Comparison of ENCODE assay signal across 21 cellular contexts in genomic region chr17:7636192-7636591, GRCh38. TPM values are rescaled to one million over a fixed set of nuclear protein-coding genes. Genes with fewer than 3 reads are reported as not detected.
DNase-seq lines count a peak whose midpoint lies in the region; ATAC-seq and TF ChIP-seq lines count a peak whose summit lies in the region.
"Had no signal": no experiment of that assay in that cellular context is flagged by ENCODE, and none has a peak within 500 bp of the region (broad histone marks: within the 10 kb centered on the region; RNA-seq: fewer than 3 reads in every experiment).

No MANE protein-coding gene starts in this region.

- peak overlapping the region; percentile 12 for H2BK20ac ChIP-seq in H9 (ENCODE audit: low read depth, low read length, poor library complexity, severe bottlenecking)

- H3K9ac ChIP-seq in H9 (ENCODE audit: extremely low read depth, insufficient read length, low read length) (no peak overlapping the region), mesenchymal stem cell (ENCODE audit: low read length) (no peak overlapping the region)
- H3K9ac ChIP-seq: BLaER1 had no signal

- no peak for ATAC-seq in HG02885 (IDR thresholded peaks at IDR 0.05; ENCODE audit: poor library complexity, unreplicated experiment)
- no peak for ATAC-seq in activated T-cell treated with anti-CD3 and anti-CD28 coated beads, Interleukin-2, amount 50 U/mL, for 72 hours (replicated peaks in 1 of 2)

- H3K27me3 ChIP-seq in H9 (ENCODE audit: insufficient read depth, low read length): no peaks in the 10 kb centered on the region
- H3K27me3 ChIP-seq in mesenchymal stem cell (ENCODE audit: control insufficient read depth in 1 of 2, insufficient read depth in 1 of 2, low read length in 2 of 2): peaks cover 4 to 6% of the 10 kb centered on the region in 2 experiments
- H3K27me3 ChIP-seq in tibial artery: peaks cover 0 to 3% of the 10 kb centered on the region in 2 donors
- H3K27me3 ChIP-seq: BLaER1 had no signal

- no peaks in the 10 kb centered on the region for H3K36me3 Mint-ChIP-seq in H9 (ENCODE audit: insufficient read depth in 1 of 3, low read depth in 3 of 3)
- H3K36me3 Mint-ChIP-seq in dendritic cell treated with granulocyte-macrophage colony-stimulating factor and Interleukin-4, amounts not matched to agents 40 ng/mL and 50 ng/mL, for 4 days (ENCODE audit: low read depth): no peaks in the 10 kb centered on the region
- H3K36me3 Mint-ChIP-seq in activated T-cell treated with anti-CD3 and anti-CD28 coated beads, Interleukin-2, amount 50 U/mL, for 72 hours (ENCODE audit: insufficient read depth in 2 of 2): no peaks in the 10 kb centered on the region

- no peaks in the 10 kb centered on the region for H3K79me2 ChIP-seq in H9 (ENCODE audit: insufficient read depth, low read length)

- no peaks in the 10 kb centered on the region; a peak in 1 of 5 replicates for H3K9me3 Mint-ChIP-seq in H9
- H3K9me3 Mint-ChIP-seq in dendritic cell treated with granulocyte-macrophage colony-stimulating factor and Interleukin-4, amounts not matched to agents 40 ng/mL and 50 ng/mL, for 4 days: no peaks in the 10 kb centered on the region
- no peaks in the 10 kb centered on the region for H3K9me3 Mint-ChIP-seq in activated T-cell treated with anti-CD3 and anti-CD28 coated beads, Interleukin-2, amount 50 U/mL, for 72 hours
- H3K9me3 Mint-ChIP-seq: CD4-positive, alpha-beta T cell had no signal

- H3K4me3 ChIP-seq in mesenchymal stem cell (ENCODE audit: insufficient read depth in 1 of 2, low read depth in 1 of 2, low read length in 2 of 2): no peak overlapping the region
- H3K4me3 ChIP-seq in tibial artery: no peak overlapping the region
- H3K4me3 ChIP-seq: BLaER1 had no signal

- H3K9me3 ChIP-seq in H9 (ENCODE audit: control insufficient read depth, low read depth, low read length) (no peaks in the 10 kb centered on the region), mesenchymal stem cell (ENCODE audit: control insufficient read depth, low read length) (no peaks in the 10 kb centered on the region), tibial artery (no peaks in the 10 kb centered on the region)
- H3K9me3 ChIP-seq: BLaER1 had no signal

- H2BK5ac ChIP-seq in H9 (ENCODE audit: insufficient read length, low read length) (no peak overlapping the region), mesenchymal stem cell (ENCODE audit: low read depth, low read length, poor library complexity, severe bottlenecking) (no peak overlapping the region)

- no peak overlapping the region for H3K4ac ChIP-seq in H9 (ENCODE audit: low read depth, low read length)
- H3K4ac ChIP-seq in mesenchymal stem cell (ENCODE audit: low read depth in 1 of 2, low read length in 2 of 2): no peak overlapping the region

- peak; percentile 36 for DNase-seq in H9
- no peak for DNase-seq in mesenchymal stem cell
- DNase-seq in tibial artery: no peak
- DNase-seq in GM03348 (ENCODE audit: low spot score): no peak
- DNase-seq in activated T-cell treated with anti-CD3 and anti-CD28 coated beads, Interleukin-2, amount 50 U/mL, for 72 hours: no peak
- DNase-seq: CD4-positive, alpha-beta T cell; COR-L47; DMS79 treated with DMSO at 0.1 percent for 48 hours; Kasumi-1; NCI-H1417; NCI-H1694 treated with DMSO at 0.1 percent for 48 hours; NCI-H2081 treated with DMSO at 0.1 percent for 48 hours; NCI-H446 treated with DMSO at 0.1 percent for 48 hours; NCI-H526 treated with DMSO at 0.1 percent for 48 hours; SHP77; SW 1271 had no signal

- TF ChIP-seq CTCF in H9 (conservative IDR thresholded peaks at IDR 0.05): no peak
- no peak for TF ChIP-seq CTCF in tibial artery (IDR thresholded peaks at IDR 0.05)

- no peak overlapping the region for H3K4me3 Mint-ChIP-seq in H9
- H3K4me3 Mint-ChIP-seq in dendritic cell treated with granulocyte-macrophage colony-stimulating factor and Interleukin-4, amounts not matched to agents 40 ng/mL and 50 ng/mL, for 4 days: no peak overlapping the region
- no peak overlapping the region for H3K4me3 Mint-ChIP-seq in activated T-cell treated with anti-CD3 and anti-CD28 coated beads, Interleukin-2, amount 50 U/mL, for 72 hours
- H3K4me3 Mint-ChIP-seq: CD4-positive, alpha-beta T cell had no signal

- no peak overlapping the region for H3K27ac Mint-ChIP-seq in H9
- peak overlapping the region; percentile 8 for H3K27ac Mint-ChIP-seq in dendritic cell treated with granulocyte-macrophage colony-stimulating factor and Interleukin-4, amounts not matched to agents 40 ng/mL and 50 ng/mL, for 4 days
- H3K27ac Mint-ChIP-seq in activated T-cell treated with anti-CD3 and anti-CD28 coated beads, Interleukin-2, amount 50 U/mL, for 72 hours: no peak overlapping the region
- H3K27ac Mint-ChIP-seq: CD4-positive, alpha-beta T cell had no signal

- peaks cover 2% of the 10 kb centered on the region; the same call in 1 of the 2 replicates for H3K4me1 ChIP-seq in H9 (ENCODE audit: insufficient read depth, low read length)
- H3K4me1 ChIP-seq in mesenchymal stem cell (ENCODE audit: control insufficient read depth, insufficient read depth, low read depth, low read length): peaks cover 2% of the 10 kb centered on the region
- H3K4me1 ChIP-seq in tibial artery: no peaks in the 10 kb centered on the region

- no CpG with 5 or more reads among the region's 6 CpGs for WGBS in H9 (ENCODE audit: extremely low coverage, insufficient read length, low lambda C conversion rate)
- 82% methylated on average over 6 of the region's 6 CpGs for WGBS in mesenchymal stem cell

- no peaks in the 10 kb centered on the region for H3K36me3 ChIP-seq in mesenchymal stem cell (ENCODE audit: control insufficient read depth in 1 of 2, insufficient read depth in 2 of 2, low read depth in 1 of 2, low read length in 2 of 2)
- no peaks in the 10 kb centered on the region for H3K36me3 ChIP-seq in tibial artery
- H3K36me3 ChIP-seq: BLaER1 had no signal

- H3K79me1 ChIP-seq in H9 (ENCODE audit: insufficient read depth, low read depth, low read length, poor library complexity, severe bottlenecking) (no peaks in the 10 kb centered on the region), mesenchymal stem cell (replicated peaks; ENCODE audit: low read length, poor library complexity, severe bottlenecking) (no peaks in the 10 kb centered on the region)

- H3T11ph ChIP-seq in H9 (ENCODE audit: low read length): no peak overlapping the region

- peaks cover 3% of the 10 kb centered on the region; the same call in 1 of the 2 replicates for H3K27me3 Mint-ChIP-seq in H9 (ENCODE audit: low read depth)
- peaks cover 14% of the 10 kb centered on the region for H3K27me3 Mint-ChIP-seq in dendritic cell treated with granulocyte-macrophage colony-stimulating factor and Interleukin-4, amounts not matched to agents 40 ng/mL and 50 ng/mL, for 4 days
- no peaks in the 10 kb centered on the region for H3K27me3 Mint-ChIP-seq in activated T-cell treated with anti-CD3 and anti-CD28 coated beads, Interleukin-2, amount 50 U/mL, for 72 hours (ENCODE audit: low read depth)
- H3K27me3 Mint-ChIP-seq: CD4-positive, alpha-beta T cell had no signal

- no peak overlapping the region for H4K5ac ChIP-seq in H9 (ENCODE audit: insufficient read length, low read depth, low read length)

- H3K4me2 ChIP-seq in H9 (ENCODE audit: insufficient read depth, insufficient read length, low read length) (no peak overlapping the region), mesenchymal stem cell (ENCODE audit: low read length, poor library complexity, severe bottlenecking) (no peak overlapping the region)
- H3K4me2 ChIP-seq: BLaER1 had no signal

- no peak overlapping the region for H3K23ac ChIP-seq in H9 (ENCODE audit: insufficient read length, low read depth, low read length)
- H3K23ac ChIP-seq in mesenchymal stem cell (ENCODE audit: low read length in 2 of 2): no peak overlapping the region

- no peak overlapping the region for H3K14ac ChIP-seq in H9 (ENCODE audit: insufficient read depth, low read length)
- no peak overlapping the region for H3K14ac ChIP-seq in mesenchymal stem cell (ENCODE audit: low read length in 2 of 2)

- H2BK120ac ChIP-seq in H9 (ENCODE audit: low read depth, low read length, poor library complexity, severe bottlenecking) (no peak overlapping the region), mesenchymal stem cell (ENCODE audit: low read depth, low read length) (no peak overlapping the region)

- no peak overlapping the region for H3K27ac ChIP-seq in H9 (ENCODE audit: insufficient read length, low read depth, low read length)
- no peak overlapping the region for H3K27ac ChIP-seq in mesenchymal stem cell (ENCODE audit: low read length, poor library complexity, severe bottlenecking)
- no peak overlapping the region for H3K27ac ChIP-seq in tibial artery
- H3K27ac ChIP-seq: BLaER1 had no signal

- H2AFZ ChIP-seq in H9 (ENCODE audit: low read length): no peak overlapping the region
- H2AFZ ChIP-seq in mesenchymal stem cell (ENCODE audit: low read depth, low read length): no peak overlapping the region

- H4K91ac ChIP-seq in H9 (ENCODE audit: insufficient read length, low read depth, low read length): no peak overlapping the region
- no peak overlapping the region for H4K91ac ChIP-seq in mesenchymal stem cell (ENCODE audit: low read length)

- no peaks in the 10 kb centered on the region for H3K23me2 ChIP-seq in H9 (ENCODE audit: insufficient read length, low read depth, low read length, poor library complexity, severe bottlenecking)

- H3K4me1 Mint-ChIP-seq in H9: peaks cover 26 to 35% of the 10 kb centered on the region in 2 experiments
- peaks cover 5% of the 10 kb centered on the region for H3K4me1 Mint-ChIP-seq in dendritic cell treated with granulocyte-macrophage colony-stimulating factor and Interleukin-4, amounts not matched to agents 40 ng/mL and 50 ng/mL, for 4 days (ENCODE audit: low read depth)
- no peaks in the 10 kb centered on the region for H3K4me1 Mint-ChIP-seq in activated T-cell treated with anti-CD3 and anti-CD28 coated beads, Interleukin-2, amount 50 U/mL, for 72 hours (ENCODE audit: low read depth)

- no peak overlapping the region for H3K56ac ChIP-seq in H9 (ENCODE audit: insufficient read length, low read depth, low read length)

- no peak overlapping the region for H4K8ac ChIP-seq in H9 (replicated peaks; ENCODE audit: insufficient read length, low read depth, low read length)
- H4K8ac ChIP-seq in mesenchymal stem cell (ENCODE audit: low read length): no peak overlapping the region

- no peaks in the 10 kb centered on the region for H4K20me1 ChIP-seq in H9 (ENCODE audit: control insufficient read depth, insufficient read depth, insufficient read length)
- H4K20me1 ChIP-seq: BLaER1 had no signal

- intact Hi-C loops in dendritic cell treated with granulocyte-macrophage colony-stimulating factor and Interleukin-4, amounts not matched to agents 40 ng/mL and 50 ng/mL, for 4 days (cut with micrococcal nuclease): no loop called here
- intact Hi-C loops in tibial artery (cut with DNase I; ENCODE audit: low total_unique reads): no loop called here

- no peak overlapping the region for H2AK5ac ChIP-seq in H9 (ENCODE audit: insufficient read length, low read length)
- no peak overlapping the region for H2AK5ac ChIP-seq in mesenchymal stem cell (ENCODE audit: low read length, severe bottlenecking)

- no peak overlapping the region for H3K18ac ChIP-seq in H9 (ENCODE audit: insufficient read length, low read depth, low read length)
- H3K18ac ChIP-seq in mesenchymal stem cell (ENCODE audit: low read depth in 1 of 2, low read length in 2 of 2): no peak overlapping the region

- H2BK12ac ChIP-seq in H9 (ENCODE audit: insufficient read length, low read depth, low read length): no peak overlapping the region
- H2BK12ac ChIP-seq in mesenchymal stem cell (ENCODE audit: low read length in 2 of 2): no peak overlapping the region

- H2BK15ac ChIP-seq in H9 (ENCODE audit: low read depth, low read length) (0 out of 2 replicates have a peak overlapping the region, but pooled peaks have one; percentile 93), mesenchymal stem cell (ENCODE audit: low read depth, poor library complexity, severe bottlenecking) (peak overlapping the region; percentile 7)

RNA-seq across cellular contexts. Expression of gene SHBG, which starts 6.3 kb away (rescaled TPM):
- 1.5 and 1.6 TPM in 2 replicates for total RNA-seq in H9 (2021)
- 0.58 TPM for polyA plus RNA-seq in mesenchymal stem cell (2013, experiment 1 of 2)
- polyA plus RNA-seq in mesenchymal stem cell (2013, experiment 2 of 2): 0.55 TPM
- under 1 TPM in 1 of 2 donors, not detected in 1; 0.63 TPM for total RNA-seq in activated T-cell treated with anti-CD3 and anti-CD28 coated beads, Interleukin-2, amount 50 U/mL, for 72 hours
- total RNA-seq: A673; CD4-positive, alpha-beta T cell had no signal

RNA-seq across cellular contexts. Expression of gene SAT2, which starts 8.6 kb away (rescaled TPM):
- 72.1 and 77.6 TPM in 2 replicates for total RNA-seq in H9 (2021)
- polyA plus RNA-seq in mesenchymal stem cell (2013, experiment 1 of 2): 139 TPM
- polyA plus RNA-seq in mesenchymal stem cell (2013, experiment 2 of 2): 137 TPM
- 10 to 100 TPM; 47.6 to 48.9 TPM for total RNA-seq in activated T-cell treated with anti-CD3 and anti-CD28 coated beads, Interleukin-2, amount 50 U/mL, for 72 hours

RNA-seq across cellular contexts. Expression of gene ATP1B2, which starts 14.5 kb away (rescaled TPM):
- 15.4 and 16.2 TPM in 2 replicates for total RNA-seq in H9 (2021)
- 0.35 TPM for polyA plus RNA-seq in mesenchymal stem cell (2013, experiment 1 of 2)
- polyA plus RNA-seq in mesenchymal stem cell (2013, experiment 2 of 2): 0.36 TPM
- total RNA-seq in activated T-cell treated with anti-CD3 and anti-CD28 coated beads, Interleukin-2, amount 50 U/mL, for 72 hours: under 1 TPM in 1 of 2 donors, not detected in 1; 0.30 TPM
- total RNA-seq: MCF 10A had no signal

RNA-seq across cellular contexts. Expression of gene FXR2, which starts 21.5 kb away (rescaled TPM):
- 36.1 and 36.4 TPM in 2 replicates for total RNA-seq in H9 (2021)
- 32.3 TPM for polyA plus RNA-seq in mesenchymal stem cell (2013, experiment 1 of 2)
- polyA plus RNA-seq in mesenchymal stem cell (2013, experiment 2 of 2): 32.1 TPM
- total RNA-seq in activated T-cell treated with anti-CD3 and anti-CD28 coated beads, Interleukin-2, amount 50 U/mL, for 72 hours: 10 to 100 TPM; 52.5 to 53.3 TPM

RNA-seq across cellular contexts. Expression of gene SOX15, which starts 46.3 kb away (rescaled TPM):
- 7.7 TPM in 2 replicates for total RNA-seq in H9 (2021)
- 0.98 TPM for polyA plus RNA-seq in mesenchymal stem cell (2013, experiment 1 of 2)
- 1.0 TPM for polyA plus RNA-seq in mesenchymal stem cell (2013, experiment 2 of 2)
- under 1 TPM; 0.34 to 0.86 TPM for total RNA-seq in activated T-cell treated with anti-CD3 and anti-CD28 coated beads, Interleukin-2, amount 50 U/mL, for 72 hours

Comparison
In these comparisons a context has a peak if more than half of its experiments do, and no peak if none do; other contexts are left out.
1. RNA of gene ATP1B2, which starts 14.5 kb away (total RNA-seq): 15.4 to 16.2 TPM in H9; 0.30 TPM in activated T-cell treated with anti-CD3 and anti-CD28 coated beads, Interleukin-2, amount 50 U/mL, for 72 hours; every median in the first group is over 10 times any median in the second.